Comparison of ENCODE assay signal across 8 cellular contexts in genomic region chr19:3968556-3969434, GRCh38. TPM values are rescaled to one million over a fixed set of nuclear protein-coding genes. Genes with fewer than 3 reads are reported as not detected.
DNase-seq lines count a peak whose midpoint lies in the region; ATAC-seq and TF ChIP-seq lines count a peak whose summit lies in the region.

No MANE protein-coding gene starts in this region.

- H3K4me2 ChIP-seq in hepatocyte, result peak overlapping the region; percentile 97

- H3K36me3 ChIP-seq in hepatocyte (replicated peaks; ENCODE audit: insufficient read depth, low read depth), result no peaks in the 10 kb centered on the region
- H3K36me3 ChIP-seq in rectal smooth muscle tissue (ENCODE audit: control insufficient read depth, insufficient read depth, low read length), result peaks cover 8% of the 10 kb centered on the region

- H3K9me2 ChIP-seq in hepatocyte (replicated peaks; ENCODE audit: insufficient read depth), result no peaks in the 10 kb centered on the region

- peaks cover 53% of the 10 kb centered on the region for H3K79me2 ChIP-seq in hepatocyte

- H3K27ac ChIP-seq in hepatocyte, result peak overlapping the region; percentile 92
- peak overlapping the region; percentile 99 for H3K27ac ChIP-seq in rectal smooth muscle tissue (ENCODE audit: low read depth, low read length)

- H3K4me1 ChIP-seq in hepatocyte (ENCODE audit: insufficient read depth), result peaks cover 16% of the 10 kb centered on the region
- H3K4me1 ChIP-seq in rectal smooth muscle tissue (ENCODE audit: control insufficient read depth, insufficient read depth, low read length), result peaks cover 36% of the 10 kb centered on the region

- no peak for ATAC-seq in GM19035 (IDR thresholded peaks at IDR 0.05; ENCODE audit: unreplicated experiment)

- peaks cover 38% of the 10 kb centered on the region for H4K20me1 ChIP-seq in hepatocyte (ENCODE audit: insufficient read depth, poor library complexity, severe bottlenecking)

- H3K9ac ChIP-seq in rectal smooth muscle tissue (ENCODE audit: low read length), result peak overlapping the region; percentile 17

- TF ChIP-seq CTCF in hepatocyte (IDR thresholded peaks at IDR 0.05; ENCODE audit: poor library complexity), result no peak

- DNase-seq in DMS53 (lab: John Stamatoyannopoulos, UW) (peak; percentile 91), M059J (ENCODE audit: low read depth) (peak; percentile 100), astrocyte of the hippocampus (ENCODE audit: low read depth, low spot score) (peak; percentile 99), hepatocyte (ENCODE audit: low spot score) (peak; percentile 96), T-helper 9 cell (no peak), NCI-H187 (lab: John Stamatoyannopoulos, UW) (no peak)

- H3K4me3 ChIP-seq in hepatocyte, result peak overlapping the region; percentile 83
- peak overlapping the region; percentile 94 for H3K4me3 ChIP-seq in rectal smooth muscle tissue (ENCODE audit: low read length)

- H2AFZ ChIP-seq in hepatocyte, result no peak overlapping the region

- H3K9me3 ChIP-seq in hepatocyte (ENCODE audit: low read depth), result no peaks in the 10 kb centered on the region

- H3K27me3 ChIP-seq in hepatocyte (no peaks in the 10 kb centered on the region), rectal smooth muscle tissue (ENCODE audit: control insufficient read depth, insufficient read depth, low read length) (no peaks in the 10 kb centered on the region)

- WGBS in hepatocyte (ENCODE audit: low lambda C conversion rate, missing lambda C conversion rate), result 21% methylated on average over 9 of the region's 9 CpGs

RNA-seq across cellular contexts. Expression of gene DAPK3, which starts 2.1 kb away (rescaled TPM):
- total RNA-seq in M059J (2014; rRNA removed; shearing (Covaris generic)), result 76.7 and 148 TPM in 2 replicates
- 113 and 140 TPM in 2 replicates for total RNA-seq in hepatocyte
- polyA plus RNA-seq in hepatocyte, result 103 and 123 TPM in 2 replicates

RNA-seq across cellular contexts. Expression of gene EEF2, which starts 16.5 kb away (rescaled TPM):
- 667 and 964 TPM in 2 replicates for total RNA-seq in M059J (2014; rRNA removed; shearing (Covaris generic))
- total RNA-seq in hepatocyte, result 1,740 and 1,817 TPM in 2 replicates
- polyA plus RNA-seq in hepatocyte, result 444 and 526 TPM in 2 replicates

RNA-seq across cellular contexts. Expression of gene NMRK2, which starts 35.9 kb away (rescaled TPM):
- total RNA-seq in M059J (2014; rRNA removed; shearing (Covaris generic)), result not detected in 2 replicates
- 0.32 TPM in 1 of 2 replicates, not detected in the other for total RNA-seq in hepatocyte
- 0.95 TPM in 1 of 2 replicates, not detected in the other for polyA plus RNA-seq in hepatocyte

RNA-seq across cellular contexts. Expression of gene PIAS4, which starts 38.7 kb away (rescaled TPM):
- 16.2 and 19.5 TPM in 2 replicates for total RNA-seq in M059J (2014; rRNA removed; shearing (Covaris generic))
- total RNA-seq in hepatocyte, result 16.7 and 18.1 TPM in 2 replicates
- 8.3 and 15.0 TPM in 2 replicates for polyA plus RNA-seq in hepatocyte

Comparison
In these comparisons a context has a peak if more than half of its experiments do, and no peak if none do; other contexts are left out.
1. DNase-seq: peak in DMS53 (single experiment), M059J (single experiment), astrocyte of the hippocampus (single experiment) and hepatocyte (single experiment); none in T-helper 9 cell (single experiment) and NCI-H187 (0 of 2).